ENCODE assay signal across 1 cellular context in the genomic region with DNA sequence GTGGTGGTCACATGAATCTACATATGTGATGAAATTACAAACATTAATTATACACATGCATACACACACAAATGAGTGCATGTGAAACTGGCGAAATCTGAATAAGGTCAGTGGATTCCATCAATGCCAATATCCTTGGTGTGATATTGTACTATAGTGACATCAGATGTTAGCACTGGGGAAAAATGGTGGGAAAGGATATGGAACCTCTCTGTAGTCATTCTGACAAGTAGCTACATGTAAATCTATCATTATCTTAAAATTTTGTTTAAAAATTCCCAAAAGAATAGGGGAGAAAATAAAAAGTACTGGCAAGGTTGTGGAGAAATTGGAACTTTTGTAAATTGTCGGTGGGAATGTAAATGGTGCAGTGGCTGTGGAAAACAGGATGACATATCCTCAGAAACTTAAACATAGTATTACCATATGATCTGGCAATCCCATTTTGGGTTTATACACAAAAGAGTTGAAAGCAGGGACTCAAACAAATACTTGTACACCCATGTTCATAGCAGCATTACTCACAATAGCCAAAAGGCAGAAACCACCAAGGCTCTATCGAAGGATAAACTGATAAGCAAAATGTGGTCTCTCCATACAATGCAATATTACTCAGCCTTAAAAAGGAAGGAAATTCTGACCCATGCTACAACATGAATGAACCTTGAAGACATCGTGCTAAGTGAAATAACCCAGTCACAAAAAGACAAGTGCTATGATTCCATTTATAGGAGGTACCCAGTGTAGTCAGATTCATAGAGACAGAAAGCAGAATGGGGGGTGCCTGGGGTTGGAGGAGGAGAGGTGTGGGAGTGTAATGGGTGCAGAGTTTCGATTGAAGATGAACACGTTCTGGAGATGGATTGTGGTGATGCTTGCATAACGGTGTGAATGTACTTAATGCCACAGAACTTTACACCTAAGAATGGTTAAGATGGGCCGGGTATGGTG.
TF ChIP-seq lines count a peak whose summit lies in the region.

No MANE protein-coding gene starts in this region.

TF ChIP-seq in endothelial cell of umbilical vein, 7 proteins besides CTCF, POLR2A, EP300 and RAD21:
- TF ChIP-seq GATA2 (IDR thresholded peaks at IDR 0.05; ENCODE audit: insufficient read depth, insufficient read length, low read depth, low read length) (no peak), FOS (IDR thresholded peaks at IDR 0.05; ENCODE audit: borderline replicate concordance, insufficient read depth, low read length) (no peak), JUN (IDR thresholded peaks at IDR 0.05; ENCODE audit: borderline replicate concordance, insufficient read depth, insufficient read length, low read depth) (no peak), EZH2 (IDR thresholded peaks at IDR 0.05; ENCODE audit: borderline replicate concordance, low read depth, low read length, severe bottlenecking) (no peak), POLR2AphosphoS5 (IDR thresholded peaks at IDR 0.05; ENCODE audit: insufficient read depth, low read depth, low read length) (no peak), MYC (IDR thresholded peaks at IDR 0.05; ENCODE audit: low read depth, low read length) (no peak)
- TF ChIP-seq, protein P1, sequence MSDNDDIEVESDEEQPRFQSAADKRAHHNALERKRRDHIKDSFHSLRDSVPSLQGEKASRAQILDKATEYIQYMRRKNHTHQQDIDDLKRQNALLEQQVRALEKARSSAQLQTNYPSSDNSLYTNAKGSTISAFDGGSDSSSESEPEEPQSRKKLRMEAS (IDR thresholded peaks at IDR 0.05; ENCODE audit: insufficient read depth, insufficient read length), result no peak
